ENCODE assay signal across 1 cellular context in the genomic region with DNA sequence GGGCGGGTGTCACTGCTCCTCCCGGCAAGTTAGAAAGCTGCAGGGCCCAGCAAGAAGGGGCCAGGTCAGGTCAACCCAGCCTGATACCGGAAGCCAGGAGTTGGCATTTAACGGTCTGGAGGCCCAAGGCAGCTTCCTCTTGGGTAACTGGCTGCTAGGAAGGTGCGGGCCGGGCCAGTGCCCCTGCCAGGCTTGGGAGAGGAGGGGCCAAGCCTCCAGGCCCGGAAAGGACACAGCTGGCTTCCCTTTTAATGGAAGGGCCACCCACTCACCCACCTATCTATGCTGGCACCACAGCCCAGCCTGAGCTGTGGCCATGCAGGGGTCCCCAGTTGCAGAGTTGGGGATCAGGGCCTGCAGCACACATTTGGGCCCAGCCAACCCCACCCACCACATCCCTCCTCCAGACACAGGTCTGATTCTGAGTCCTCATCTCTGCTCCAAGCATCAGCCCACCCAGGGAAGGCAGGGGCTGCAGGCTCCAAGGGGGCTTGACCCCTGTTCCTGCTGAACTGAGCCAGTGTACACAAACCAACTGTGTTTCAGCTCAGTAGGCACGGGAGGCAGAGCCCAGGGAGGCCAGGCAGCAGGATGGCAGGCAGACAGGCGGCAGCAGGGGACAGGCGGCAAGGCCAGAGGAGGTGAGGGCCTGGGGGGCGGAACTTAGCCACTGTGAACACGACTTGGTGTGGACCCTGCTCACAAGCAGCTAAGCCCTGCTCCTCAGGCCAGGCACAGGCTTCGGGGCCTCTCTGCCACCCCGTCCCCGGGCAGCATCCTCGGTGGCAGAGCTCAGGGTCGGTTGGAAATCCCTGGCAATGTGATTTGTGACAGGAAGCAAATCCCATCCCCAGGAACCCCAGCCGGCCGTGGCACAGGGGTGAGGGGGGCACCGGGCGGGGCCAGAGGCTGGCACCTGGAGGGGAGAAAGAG.
A peak's percentile ranks its signal among the peaks of the same experiment; 100 is the strongest.
TF ChIP-seq lines count a peak whose summit lies in the region.

No MANE protein-coding gene starts in this region.

TF ChIP-seq in GM12878, 131 proteins besides CTCF, POLR2A, EP300 and RAD21 (continued from another document):
- TF ChIP-seq, protein P1, sequence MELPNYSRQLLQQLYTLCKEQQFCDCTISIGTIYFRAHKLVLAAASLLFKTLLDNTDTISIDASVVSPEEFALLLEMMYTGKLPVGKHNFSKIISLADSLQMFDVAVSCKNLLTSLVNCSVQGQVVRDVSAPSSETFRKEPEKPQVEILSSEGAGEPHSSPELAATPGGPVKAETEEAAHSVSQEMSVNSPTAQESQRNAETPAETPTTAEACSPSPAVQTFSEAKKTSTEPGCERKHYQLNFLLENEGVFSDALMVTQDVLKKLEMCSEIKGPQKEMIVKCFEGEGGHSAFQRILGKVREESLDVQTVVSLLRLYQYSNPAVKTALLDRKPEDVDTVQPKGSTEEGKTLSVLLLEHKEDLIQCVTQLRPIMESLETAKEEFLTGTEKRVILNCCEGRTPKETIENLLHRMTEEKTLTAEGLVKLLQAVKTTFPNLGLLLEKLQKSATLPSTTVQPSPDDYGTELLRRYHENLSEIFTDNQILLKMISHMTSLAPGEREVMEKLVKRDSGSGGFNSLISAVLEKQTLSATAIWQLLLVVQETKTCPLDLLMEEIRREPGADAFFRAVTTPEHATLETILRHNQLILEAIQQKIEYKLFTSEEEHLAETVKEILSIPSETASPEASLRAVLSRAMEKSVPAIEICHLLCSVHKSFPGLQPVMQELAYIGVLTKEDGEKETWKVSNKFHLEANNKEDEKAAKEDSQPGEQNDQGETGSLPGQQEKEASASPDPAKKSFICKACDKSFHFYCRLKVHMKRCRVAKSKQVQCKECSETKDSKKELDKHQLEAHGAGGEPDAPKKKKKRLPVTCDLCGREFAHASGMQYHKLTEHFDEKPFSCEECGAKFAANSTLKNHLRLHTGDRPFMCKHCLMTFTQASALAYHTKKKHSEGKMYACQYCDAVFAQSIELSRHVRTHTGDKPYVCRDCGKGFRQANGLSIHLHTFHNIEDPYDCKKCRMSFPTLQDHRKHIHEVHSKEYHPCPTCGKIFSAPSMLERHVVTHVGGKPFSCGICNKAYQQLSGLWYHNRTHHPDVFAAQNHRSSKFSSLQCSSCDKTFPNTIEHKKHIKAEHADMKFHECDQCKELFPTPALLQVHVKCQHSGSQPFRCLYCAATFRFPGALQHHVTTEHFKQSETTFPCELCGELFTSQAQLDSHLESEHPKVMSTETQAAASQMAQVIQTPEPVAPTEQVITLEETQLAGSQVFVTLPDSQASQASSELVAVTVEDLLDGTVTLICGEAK (IDR thresholded peaks at IDR 0.05; ENCODE audit: borderline replicate concordance), result no peak
- TF ChIP-seq POLR2AphosphoS2 (IDR thresholded peaks at IDR 0.05; ENCODE audit: low read depth, low read length) (peak; percentile 8; the same call in 1 of the 2 replicates), ETV6 (conservative IDR thresholded peaks at IDR 0.05 in 1 of 2, IDR thresholded peaks at IDR 0.05 in 1 of 2; ENCODE audit: borderline replicate concordance in 1 of 2, low read depth in 1 of 2) (0 out of 4 replicates have a peak, but pooled peaks of 1 of the 2 experiments have one; percentile 43)
